ENCODE assay signal across 33 cellular contexts in genomic region chr22:49286236-49286760, GRCh38.
"Had no signal": no experiment of that assay in that cellular context is flagged by ENCODE, and none has a peak within 500 bp of the region (broad histone marks: within the 10 kb centered on the region; RNA-seq: fewer than 3 reads in every experiment).

No MANE protein-coding gene starts in this region.

- H3K4me3 ChIP-seq: ascending aorta, breast epithelium, esophagus muscularis mucosa, gastrocnemius medialis, heart left ventricle had no signal

- DNase-seq: activated B cell treated with CpG ODN at 0.5 μM for 24 hours; activated CD4-positive, alpha-beta T cell treated with anti-CD3 and anti-CD28 coated beads for 48 hours; activated CD4-positive, alpha-beta T cell treated with anti-CD3 and anti-CD28 coated beads, Interleukin-2, amount 50 U/mL, for 1 hour; activated CD4-positive, alpha-beta T cell treated with anti-CD3 and anti-CD28 coated beads, Interleukin-2, amount 50 U/mL, for 48 hours; activated CD8-positive, alpha-beta memory T cell treated with anti-CD3 and anti-CD28 coated beads for 24 hours; activated CD8-positive, alpha-beta T cell treated with anti-CD3 and anti-CD28 coated beads for 36 hours; activated gamma-delta T cell; activated naive CD4-positive, alpha-beta T cell; activated naive CD4-positive, alpha-beta T cell treated with anti-CD3 and anti-CD28 coated beads, Interleukin-2, amount 10 ng/mL, durations not matched to agents 7 days and 5 days; activated naive CD8-positive, alpha-beta T cell treated with anti-CD3 and anti-CD28 coated beads, Interleukin-2, amount 10 ng/mL, durations not matched to agents 7 days and 5 days; activated T-cell treated with anti-CD3 and anti-CD28 coated beads, Interleukin-2, amount 50 U/mL, for 4 hours; cortex of kidney; dermis blood vessel endothelial cell; effector CD4-positive, alpha-beta T cell; effector memory CD8-positive, alpha-beta T cell; erythroblast; foreskin keratinocyte; gastrocnemius medialis; glutamatergic neuron; T-helper 1 cell; T-helper 17 cell; T1000; WERI-Rb-1 had no signal

- H3K36me3 ChIP-seq: ascending aorta, breast epithelium, esophagus muscularis mucosa, gastrocnemius medialis, heart left ventricle, WERI-Rb-1 had no signal

- H3K36me3 Mint-ChIP-seq: activated naive CD4-positive, alpha-beta T cell treated with anti-CD3 and anti-CD28 coated beads, Interleukin-2, amount 10 ng/mL, durations not matched to agents 7 days and 5 days; activated naive CD4-positive, alpha-beta T cell treated with anti-CD3 and anti-CD28 coated beads, Interleukin-2, amount 50 U/mL, for 72 hours; activated naive CD8-positive, alpha-beta T cell treated with anti-CD3 and anti-CD28 coated beads, Interleukin-2, amount 10 ng/mL, durations not matched to agents 7 days and 5 days; brain had no signal

- H3K4me1 ChIP-seq: ascending aorta, breast epithelium, esophagus muscularis mucosa, foreskin keratinocyte, gastrocnemius medialis, heart left ventricle had no signal

- H3K27me3 ChIP-seq: ascending aorta, foreskin keratinocyte had no signal

- ATAC-seq: activated CD4-positive, CD25-positive, alpha-beta regulatory T cell treated with anti-CD3 and anti-CD28 coated beads, Interleukin-2, amount 50 U/mL, for 24 hours; activated CD8-positive, alpha-beta T cell treated with anti-CD3 and anti-CD28 coated beads for 36 hours; activated naive CD4-positive, alpha-beta T cell treated with anti-CD3 and anti-CD28 coated beads, Interleukin-2, amount 50 U/mL, for 72 hours; activated T-cell treated with anti-CD3 and anti-CD28 coated beads, Interleukin-2, amount 50 U/mL, for 4 hours; activated T-helper 17 cell treated with anti-CD3 and anti-CD28 coated beads, Interleukin-2, amount 50 U/mL, for 72 hours; effector memory CD8-positive, alpha-beta T cell; foreskin keratinocyte; gastrocnemius medialis; heart left ventricle; T-helper 17 cell had no signal

- H3K9me3 Mint-ChIP-seq: activated B cell treated with CpG ODN at 0.5 μM for 24 hours; activated CD8-positive, alpha-beta T cell treated with anti-CD3 and anti-CD28 coated beads for 36 hours; activated naive CD4-positive, alpha-beta T cell treated with anti-CD3 and anti-CD28 coated beads, Interleukin-2, amount 10 ng/mL, durations not matched to agents 7 days and 5 days; activated naive CD4-positive, alpha-beta T cell treated with anti-CD3 and anti-CD28 coated beads, Interleukin-2, amount 50 U/mL, for 72 hours; activated naive CD8-positive, alpha-beta T cell treated with anti-CD3 and anti-CD28 coated beads, Interleukin-2, amount 10 ng/mL, durations not matched to agents 7 days and 5 days; activated T-cell treated with anti-CD3 and anti-CD28 coated beads, Interleukin-2, amount 50 U/mL, for 4 hours; activated T-helper 17 cell treated with anti-CD3 and anti-CD28 coated beads, Interleukin-2, amount 50 U/mL, for 72 hours; central memory CD8-positive, alpha-beta T cell; effector memory CD8-positive, alpha-beta T cell; T-helper 2 cell treated with Interferon-gamma antibody and Interleukin-4, amounts not matched to agents 5 μg/mL and 100 μg/mL, for 36 hours had no signal

- H3K27ac Mint-ChIP-seq: activated B cell treated with CpG ODN at 0.5 μM for 24 hours; activated CD8-positive, alpha-beta T cell treated with anti-CD3 and anti-CD28 coated beads for 36 hours; activated naive CD4-positive, alpha-beta T cell treated with anti-CD3 and anti-CD28 coated beads, Interleukin-2, amount 10 ng/mL, durations not matched to agents 7 days and 5 days; activated naive CD4-positive, alpha-beta T cell treated with anti-CD3 and anti-CD28 coated beads, Interleukin-2, amount 50 U/mL, for 72 hours; activated naive CD8-positive, alpha-beta T cell treated with anti-CD3 and anti-CD28 coated beads, Interleukin-2, amount 10 ng/mL, durations not matched to agents 7 days and 5 days; activated T-helper 17 cell treated with anti-CD3 and anti-CD28 coated beads, Interleukin-2, amount 50 U/mL, for 72 hours; brain; effector memory CD8-positive, alpha-beta T cell; T-helper 17 cell; T-helper 2 cell treated with Interferon-gamma antibody and Interleukin-4, amounts not matched to agents 5 μg/mL and 100 μg/mL, for 36 hours had no signal

- H3K27me3 Mint-ChIP-seq: activated naive CD4-positive, alpha-beta T cell treated with anti-CD3 and anti-CD28 coated beads, Interleukin-2, amount 10 ng/mL, durations not matched to agents 7 days and 5 days; activated naive CD8-positive, alpha-beta T cell treated with anti-CD3 and anti-CD28 coated beads, Interleukin-2, amount 10 ng/mL, durations not matched to agents 7 days and 5 days had no signal

- H3K27ac ChIP-seq: ascending aorta, breast epithelium, esophagus muscularis mucosa, foreskin keratinocyte, gastrocnemius medialis, heart left ventricle, WERI-Rb-1 had no signal

- H3K4me3 Mint-ChIP-seq: activated B cell treated with CpG ODN at 0.5 μM for 24 hours; activated CD8-positive, alpha-beta T cell treated with anti-CD3 and anti-CD28 coated beads for 36 hours; activated naive CD4-positive, alpha-beta T cell treated with anti-CD3 and anti-CD28 coated beads, Interleukin-2, amount 10 ng/mL, durations not matched to agents 7 days and 5 days; activated naive CD8-positive, alpha-beta T cell treated with anti-CD3 and anti-CD28 coated beads, Interleukin-2, amount 10 ng/mL, durations not matched to agents 7 days and 5 days; activated T-cell treated with anti-CD3 and anti-CD28 coated beads, Interleukin-2, amount 50 U/mL, for 4 hours; activated T-helper 17 cell treated with anti-CD3 and anti-CD28 coated beads, Interleukin-2, amount 50 U/mL, for 72 hours; brain; central memory CD8-positive, alpha-beta T cell; effector memory CD8-positive, alpha-beta T cell; T-helper 17 cell; T-helper 2 cell treated with Interferon-gamma antibody and Interleukin-4, amounts not matched to agents 5 μg/mL and 100 μg/mL, for 36 hours had no signal

- H3K4me1 Mint-ChIP-seq: activated B cell treated with CpG ODN at 0.5 μM for 24 hours; activated naive CD4-positive, alpha-beta T cell treated with anti-CD3 and anti-CD28 coated beads, Interleukin-2, amount 10 ng/mL, durations not matched to agents 7 days and 5 days; activated naive CD8-positive, alpha-beta T cell treated with anti-CD3 and anti-CD28 coated beads, Interleukin-2, amount 10 ng/mL, durations not matched to agents 7 days and 5 days; activated T-helper 17 cell treated with anti-CD3 and anti-CD28 coated beads, Interleukin-2, amount 50 U/mL, for 72 hours; central memory CD8-positive, alpha-beta T cell had no signal

- H3K9me3 ChIP-seq: ascending aorta, breast epithelium, esophagus muscularis mucosa, gastrocnemius medialis had no signal
